13 cellular contexts compared by ENCODE assay signal in the genomic region with DNA sequence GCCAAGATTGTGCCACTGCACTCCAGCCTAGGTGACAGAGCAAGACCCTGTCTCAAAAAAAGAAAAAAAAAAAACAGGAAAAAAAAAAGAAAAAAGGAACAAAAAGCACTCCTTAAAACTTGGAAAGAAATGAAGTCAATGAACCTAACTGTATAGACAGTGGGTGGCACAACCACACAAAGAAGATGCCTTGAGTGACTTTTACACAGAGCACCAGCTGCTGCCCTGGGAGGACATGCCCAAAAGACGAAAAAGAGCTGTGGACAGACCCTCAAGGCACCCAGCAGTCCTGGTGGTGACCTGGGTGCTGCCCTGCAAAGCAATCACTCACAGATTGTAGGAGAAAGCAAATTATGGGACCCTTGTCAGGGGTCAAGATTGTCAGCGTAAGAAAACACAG. TPM values are rescaled to one million over a fixed set of nuclear protein-coding genes. Genes with fewer than 3 reads are reported as not detected.
DNase-seq lines count a peak whose midpoint lies in the region; ATAC-seq and TF ChIP-seq lines count a peak whose summit lies in the region.
"Had no signal": no experiment of that assay in that cellular context is flagged by ENCODE, and none has a peak within 500 bp of the region (broad histone marks: within the 10 kb centered on the region; RNA-seq: fewer than 3 reads in every experiment).

No MANE protein-coding gene starts in this region.

- H3K36me3 Mint-ChIP-seq in activated T-cell treated with anti-CD3 and anti-CD28 coated beads, Interleukin-2, amount 50 U/mL, for 72 hours (ENCODE audit: insufficient read depth in 2 of 2): no peaks in the 10 kb centered on the region
- H3K36me3 Mint-ChIP-seq in stimulated activated effector memory CD8-positive, alpha-beta T cell treated with anti-CD3 and anti-CD28 coated beads, Interleukin-12 subunit alpha, Interleukin-12 subunit beta, amount 100 ng/mL, for 72 hours: peaks cover 4% of the 10 kb centered on the region

- no TSS peak for BruUV-seq in PC-9 (replicated peaks; lab: Mats Ljungman, UMichigan)

- H3K27me3 ChIP-seq in PC-9 (ENCODE audit: insufficient read depth, low read depth): peaks cover 37% of the 10 kb centered on the region
- peaks cover 8% of the 10 kb centered on the region for H3K27me3 ChIP-seq in hepatocyte

- H3K9me2 ChIP-seq in PC-9 (ENCODE audit: insufficient read depth): no peaks in the 10 kb centered on the region
- H3K9me2 ChIP-seq in hepatocyte (replicated peaks; ENCODE audit: insufficient read depth): no peaks in the 10 kb centered on the region

- H3K27me3 Mint-ChIP-seq in activated T-cell treated with anti-CD3 and anti-CD28 coated beads, Interleukin-2, amount 50 U/mL, for 72 hours (ENCODE audit: low read depth): peaks cover 43% of the 10 kb centered on the region

- POLR2A ChIA-PET in PC-9 (lab: Charles Lee; ENCODE audit: unreplicated experiment): no interaction called here

- H3K4me3 Mint-ChIP-seq in activated T-cell treated with anti-CD3 and anti-CD28 coated beads, Interleukin-2, amount 50 U/mL, for 72 hours: peak overlapping the region; percentile 50 to 67
- peak overlapping the region; percentile 20 for H3K4me3 Mint-ChIP-seq in stimulated activated effector memory CD8-positive, alpha-beta T cell treated with anti-CD3 and anti-CD28 coated beads, Interleukin-12 subunit alpha, Interleukin-12 subunit beta, amount 100 ng/mL, for 72 hours

- H3K27ac Mint-ChIP-seq in activated T-cell treated with anti-CD3 and anti-CD28 coated beads, Interleukin-2, amount 50 U/mL, for 72 hours: no peak overlapping the region
- H3K27ac Mint-ChIP-seq in stimulated activated effector memory CD8-positive, alpha-beta T cell treated with anti-CD3 and anti-CD28 coated beads, Interleukin-12 subunit alpha, Interleukin-12 subunit beta, amount 100 ng/mL, for 72 hours: no peak overlapping the region

- H3F3A ChIP-seq in PC-9 (ENCODE audit: insufficient read depth, low read depth): peaks cover 28% of the 10 kb centered on the region; the same call in 1 of the 2 replicates

- no peak for DNase-seq in activated T-cell treated with anti-CD3 and anti-CD28 coated beads, Interleukin-2, amount 50 U/mL, for 72 hours
- no peak for DNase-seq in activated T-cell treated with anti-CD3 and anti-CD28 coated beads, Interleukin-2, amount 50 U/mL, for 48 hours
- DNase-seq in PC-9 (no peak), hepatocyte (ENCODE audit: low spot score) (no peak), NCI-H2107 treated with DMSO at 0.1 percent for 48 hours (lab: John Stamatoyannopoulos, UW; ENCODE audit: unreplicated experiment) (no peak), NCI-H510A treated with DMSO at 0.1 percent for 48 hours (lab: John Stamatoyannopoulos, UW) (no peak), Kasumi-1 (lab: John Stamatoyannopoulos, UW) (no peak)
- no peak for DNase-seq in stimulated activated effector memory CD8-positive, alpha-beta T cell treated with anti-CD3 and anti-CD28 coated beads, Interleukin-12 subunit alpha, Interleukin-12 subunit beta, amount 100 ng/mL, for 72 hours (ENCODE audit: low spot score in 2 of 2)
- DNase-seq: IMR-90, NCI-H1436, NCI-H2029 treated with DMSO at 0.1 percent for 48 hours, NCI-H526 had no signal

- H3K9me3 Mint-ChIP-seq in activated T-cell treated with anti-CD3 and anti-CD28 coated beads, Interleukin-2, amount 50 U/mL, for 72 hours: no peaks in the 10 kb centered on the region
- no peaks in the 10 kb centered on the region for H3K9me3 Mint-ChIP-seq in stimulated activated effector memory CD8-positive, alpha-beta T cell treated with anti-CD3 and anti-CD28 coated beads, Interleukin-12 subunit alpha, Interleukin-12 subunit beta, amount 100 ng/mL, for 72 hours

- WGBS in hepatocyte (ENCODE audit: low lambda C conversion rate, missing lambda C conversion rate): 78% methylated on average over 2 of the region's 2 CpGs

- H3K4me1 Mint-ChIP-seq in activated T-cell treated with anti-CD3 and anti-CD28 coated beads, Interleukin-2, amount 50 U/mL, for 72 hours (ENCODE audit: low read depth): peaks cover 16% of the 10 kb centered on the region
- H3K4me1 Mint-ChIP-seq in stimulated activated effector memory CD8-positive, alpha-beta T cell treated with anti-CD3 and anti-CD28 coated beads, Interleukin-12 subunit alpha, Interleukin-12 subunit beta, amount 100 ng/mL, for 72 hours: peaks cover 9% of the 10 kb centered on the region

- H3K4me1 ChIP-seq in PC-9 (replicated peaks; ENCODE audit: insufficient read depth) (peaks cover 20% of the 10 kb centered on the region), hepatocyte (ENCODE audit: insufficient read depth) (peaks cover 1% of the 10 kb centered on the region)

- TF ChIP-seq CTCF in PC-9 (conservative IDR thresholded peaks at IDR 0.05): no peak
- TF ChIP-seq CTCF in hepatocyte (IDR thresholded peaks at IDR 0.05; ENCODE audit: poor library complexity): no peak

- H3K27ac ChIP-seq in PC-9 (no peak overlapping the region), hepatocyte (peak overlapping the region; percentile 23)

- H2AFZ ChIP-seq in PC-9 (no peak overlapping the region), hepatocyte (no peak overlapping the region)

- H4K20me1 ChIP-seq in PC-9 (ENCODE audit: insufficient read depth) (no peaks in the 10 kb centered on the region), hepatocyte (ENCODE audit: insufficient read depth, poor library complexity, severe bottlenecking) (no peaks in the 10 kb centered on the region)

- ATAC-seq in activated T-cell treated with anti-CD3 and anti-CD28 coated beads, Interleukin-2, amount 50 U/mL, for 72 hours (replicated peaks in 1 of 2): no peak
- ATAC-seq in stimulated activated effector memory CD8-positive, alpha-beta T cell treated with anti-CD3 and anti-CD28 coated beads, Interleukin-12 subunit alpha, Interleukin-12 subunit beta, amount 100 ng/mL, for 72 hours: no peak
- ATAC-seq: Right ventricle myocardium inferior had no signal

- H3K4me2 ChIP-seq in PC-9 (peak overlapping the region; percentile 81), hepatocyte (no peak overlapping the region)

- CTCF ChIA-PET in PC-9 (lab: Charles Lee): no interaction called here

- intact Hi-C loops in PC-9 (cut with micrococcal nuclease; ENCODE audit: unreplicated experiment): loop anchor here (10.0 kb wide), 1 partner anchor 154 kb away; no protein-coding TSS in a partner anchor

- H3K9me3 ChIP-seq in PC-9 (ENCODE audit: insufficient read depth, low read depth): no peaks in the 10 kb centered on the region; the same call in 1 of the 2 replicates
- no peaks in the 10 kb centered on the region for H3K9me3 ChIP-seq in hepatocyte (ENCODE audit: low read depth)

- H3K4me3 ChIP-seq in PC-9 (0 out of 2 replicates have a peak overlapping the region, but pooled peaks have one; percentile 50), hepatocyte (no peak overlapping the region)

- H3K79me2 ChIP-seq in PC-9 (ENCODE audit: low read depth) (0 out of 2 replicates have a peak, but pooled peaks cover 1% of the 10 kb centered on the region), hepatocyte (peaks cover under 1% of the 10 kb centered on the region)

- H3K36me3 ChIP-seq in PC-9 (ENCODE audit: low read depth) (no peaks in the 10 kb centered on the region), hepatocyte (replicated peaks; ENCODE audit: insufficient read depth, low read depth) (no peaks in the 10 kb centered on the region)

RNA-seq across cellular contexts. Expression of a gene that starts 5.9 kb away (rescaled TPM):
- total RNA-seq in activated T-cell treated with anti-CD3 and anti-CD28 coated beads, Interleukin-2, amount 50 U/mL, for 72 hours: 10 to 100 TPM; 55.4 to 66.8 TPM
- total RNA-seq in PC-9 (2021) (186 and 263 TPM in 2 replicates), hepatocyte (156 and 190 TPM in 2 replicates)
- polyA plus RNA-seq in hepatocyte: 230 and 233 TPM in 2 replicates
